Comparison of ENCODE assay signal across 13 cellular contexts in genomic region chr3:52221141-52221562, GRCh38. TPM values are rescaled to one million over a fixed set of nuclear protein-coding genes. Genes with fewer than 3 reads are reported as not detected.
DNase-seq lines count a peak whose midpoint lies in the region; ATAC-seq, FAIRE-seq and TF ChIP-seq lines count a peak whose summit lies in the region.
"Had no signal": no experiment of that assay in that cellular context is flagged by ENCODE, and none has a peak within 500 bp of the region (broad histone marks: within the 10 kb centered on the region; RNA-seq: fewer than 3 reads in every experiment).

No MANE protein-coding gene starts in this region.

- 98% methylated on average over 20 of the region's 27 CpGs; no CpG with 5 or more reads in 1 of the 2 experiments for WGBS in IMR-90 (ENCODE audit: extremely low coverage in 2 of 2, insufficient read length in 1 of 2), 2 experiments
- WGBS in K562 (ENCODE audit: insufficient coverage, low coverage, missing lambda C conversion rate): 76% methylated on average over 12 of the region's 27 CpGs

- no peak overlapping the region for H3K14ac ChIP-seq in IMR-90 (replicated peaks; ENCODE audit: low read depth, low read length)

- H3K4me3 ChIP-seq in IMR-90 (ENCODE audit: insufficient read depth, low read depth, low read length) (no peak overlapping the region), K562 (no peak overlapping the region), coronary artery (no peak overlapping the region)
- H3K4me3 ChIP-seq: ascending aorta, hepatocyte had no signal

- no peak overlapping the region for H3K4ac ChIP-seq in IMR-90 (ENCODE audit: low read depth, low read length)

- peak overlapping the region; percentile 80 for H3K27ac Mint-ChIP-seq in activated T-cell treated with anti-CD3 and anti-CD28 coated beads, Interleukin-2, amount 50 U/mL, for 24 hours

- H3K9ac ChIP-seq in IMR-90 (ENCODE audit: low read depth, low read length): no peak overlapping the region
- H3K9ac ChIP-seq in K562 (ENCODE audit: insufficient read depth in 1 of 2, low read depth in 2 of 2, low read length in 2 of 2): peak overlapping the region in 1 of 2 experiments; percentile 58; a peak in 1 of 4 replicates

- no peak for TF ChIP-seq EP300 in K562 (IDR thresholded peaks at IDR 0.05; ENCODE audit: low read length)

- TF ChIP-seq POLR2A in IMR-90 (IDR thresholded peaks at IDR 0.05; ENCODE audit: low read depth, low read length) (no peak), K562 (conservative IDR thresholded peaks at IDR 0.05) (no peak)

- peaks cover 0 to 6% of the 10 kb centered on the region in 2 experiments; a peak in 1 of 4 replicates for H3K79me1 ChIP-seq in IMR-90 (ENCODE audit: low read depth in 1 of 2, low read length in 2 of 2)

- no peak overlapping the region for H3K18ac ChIP-seq in IMR-90 (ENCODE audit: low read depth, low read length)

- no peak overlapping the region for H2BK120ac ChIP-seq in IMR-90 (ENCODE audit: low read depth, low read length)

- no peak overlapping the region for H2AK9ac ChIP-seq in IMR-90 (replicated peaks; ENCODE audit: low read depth, low read length, poor library complexity)

- intact Hi-C loops in IMR-90 (cut with micrococcal nuclease) (loop anchor here (5.0 kb wide), 1 partner anchor 226 kb away; the partner anchor contains the start of gene SEMA3G), K562 (cut with micrococcal nuclease) (loop anchor here (5.0 kb wide), 3 partner anchors 166 to 226 kb away; partner anchors contain the start of gene SEMA3G), sciatic nerve (cut with DNase I) (no loop called here)

- H3K36me3 Mint-ChIP-seq in activated T-cell treated with anti-CD3 and anti-CD28 coated beads, Interleukin-2, amount 50 U/mL, for 24 hours (ENCODE audit: low read depth): peaks cover 7% of the 10 kb centered on the region

- dilution Hi-C loops in IMR-90 (cut with HindIII; ENCODE audit: low sequenced_read_pairs, unreplicated experiment): no loop called here

- no peak overlapping the region for H3K56ac ChIP-seq in IMR-90 (ENCODE audit: extremely low read depth, insufficient read depth, low read length)

- no peaks in the 10 kb centered on the region for H3K27me3 Mint-ChIP-seq in activated T-cell treated with anti-CD3 and anti-CD28 coated beads, Interleukin-2, amount 50 U/mL, for 24 hours

- no peaks in the 10 kb centered on the region for H3K36me3 ChIP-seq in IMR-90 (ENCODE audit: control insufficient read depth, insufficient read depth, low read length)
- no peaks in the 10 kb centered on the region; the same call in 2 of the 3 replicates for H3K36me3 ChIP-seq in K562 (ENCODE audit: control insufficient read depth, insufficient read depth, low read length)
- H3K36me3 ChIP-seq: ascending aorta had no signal

- no peak for FAIRE-seq in K562 (lab: Jason Lieb, UNC)

- POLR2A ChIA-PET in IMR-90 (lab: Charles Lee; ENCODE audit: unreplicated experiment) (no interaction called here), K562 (lab: Yijun Ruan, JAX) (interaction anchor here (0.8 to 1.8 kb wide), 6 partner anchors 13 to 233 kb away, joined by 3 to 7 read pairs (median 4); partner anchors contain the start of genes GLYCTK and TNNC1)

- H2AK5ac ChIP-seq in IMR-90 (ENCODE audit: low read depth, low read length): no peak overlapping the region

- TF ChIP-seq CTCF in IMR-90 (conservative IDR thresholded peaks at IDR 0.05; ENCODE audit: low read depth, low read length): no peak
- TF ChIP-seq CTCF in K562 (IDR thresholded peaks at IDR 0.05 in 2 of 3, conservative IDR thresholded peaks at IDR 0.05 in 1 of 3; ENCODE audit: insufficient read depth in 2 of 3, low read depth in 1 of 3, low read length in 3 of 3): no peak
- no peak for TF ChIP-seq CTCF in coronary artery (IDR thresholded peaks at IDR 0.05)

- H3K4me3 Mint-ChIP-seq in activated T-cell treated with anti-CD3 and anti-CD28 coated beads, Interleukin-2, amount 50 U/mL, for 24 hours: peak overlapping the region; percentile 70

- in situ Hi-C loops in IMR-90 (cut with MboI; ENCODE audit: low sequenced_read_pairs): no loop called here
- in situ Hi-C loops in K562 (cut with MboI): no loop called here

- peaks cover 92% of the 10 kb centered on the region for H3K4me1 Mint-ChIP-seq in activated T-cell treated with anti-CD3 and anti-CD28 coated beads, Interleukin-2, amount 50 U/mL, for 24 hours (ENCODE audit: low read depth)

- TF ChIP-seq RAD21 in IMR-90 (IDR thresholded peaks at IDR 0.05; ENCODE audit: low read length) (no peak), K562 (CRISPR knock-in tag; conservative IDR thresholded peaks at IDR 0.05 in 1 of 2, IDR thresholded peaks at IDR 0.05 in 1 of 2) (no peak)

- H4K91ac ChIP-seq in IMR-90 (ENCODE audit: insufficient read depth, low read depth, low read length): no peak overlapping the region

- H2BK15ac ChIP-seq in IMR-90 (ENCODE audit: low read depth, low read length): no peak overlapping the region

- H4K8ac ChIP-seq in IMR-90 (ENCODE audit: low read depth in 2 of 2, low read length in 2 of 2): no peak overlapping the region

- H3K4me1 ChIP-seq in IMR-90 (ENCODE audit: control insufficient read depth, insufficient read depth, low read length) (peaks cover 8% of the 10 kb centered on the region), K562 (replicated peaks in 1 of 2; ENCODE audit: control insufficient read depth in 2 of 2, insufficient read depth in 2 of 2, low read length in 2 of 2) (peaks cover 31 to 56% of the 10 kb centered on the region in 2 experiments)

- H3K9me3 Mint-ChIP-seq in activated T-cell treated with anti-CD3 and anti-CD28 coated beads, Interleukin-2, amount 50 U/mL, for 24 hours: no peaks in the 10 kb centered on the region
- H3K9me3 Mint-ChIP-seq: IgD-negative memory B cell had no signal

- no peaks in the 10 kb centered on the region for H3K79me2 ChIP-seq in K562 (ENCODE audit: control insufficient read depth, insufficient read depth, low read length)
- H3K79me2 ChIP-seq: hepatocyte had no signal

- CTCF ChIA-PET in IMR-90 (lab: Yijun Ruan, JAX) (interaction anchor here (0.6 to 1.8 kb wide), 9 partner anchors 16 to 421 kb away, joined by 3 to 10 read pairs (median 3); no protein-coding TSS in a partner anchor), K562 (lab: Yijun Ruan, JAX; ENCODE audit: low intra/inter-chr PET ratio) (interaction anchor here (1.0 kb wide), 1 partner anchor 165 kb away, joined by 3 read pairs; no protein-coding TSS in a partner anchor)

- ATAC-seq in IMR-90 (ENCODE audit: low read depth) (no peak), K562 (no peak), sciatic nerve (no peak), GM19023 (IDR thresholded peaks at IDR 0.05; ENCODE audit: unreplicated experiment) (no peak)

- H2AFZ ChIP-seq in IMR-90 (replicated peaks; ENCODE audit: low read length, poor library complexity): peak overlapping the region; percentile 48
- no peak overlapping the region for H2AFZ ChIP-seq in K562 (ENCODE audit: low read depth, low read length)
- H2AFZ ChIP-seq: hepatocyte had no signal

- H2BK20ac ChIP-seq in IMR-90 (ENCODE audit: low read depth, low read length): no peak overlapping the region

- no peak for DNase-seq in activated T-cell treated with anti-CD3 and anti-CD28 coated beads, Interleukin-2, amount 50 U/mL, for 24 hours
- DNase-seq in activated T-cell treated with anti-CD3 and anti-CD28 coated beads for 4 hours (no peak), IMR-90 (no peak), K562 (ENCODE audit: extremely low read depth in 1 of 4, low spot score in 3 of 4) (no peak), sciatic nerve (ENCODE audit: low spot score) (peak; percentile 55), RKO (ENCODE audit: low spot score) (no peak), coronary artery (ENCODE audit: low spot score) (no peak)
- DNase-seq: DMS153 had no signal

- no peak overlapping the region for H4K5ac ChIP-seq in IMR-90 (ENCODE audit: low read depth, low read length)

- BruUV-seq in IMR-90 (replicated peaks; lab: Mats Ljungman, UMichigan) (no TSS peak), K562 (replicated peaks; lab: Mats Ljungman, UMichigan) (no TSS peak)

- H4K20me1 ChIP-seq in IMR-90 (ENCODE audit: insufficient read depth, low read length) (peaks cover 15% of the 10 kb centered on the region), K562 (replicated peaks; ENCODE audit: control insufficient read depth, insufficient read depth, low read length) (no peaks in the 10 kb centered on the region)

- H3K4me2 ChIP-seq in IMR-90 (ENCODE audit: low read depth, low read length) (no peak overlapping the region), K562 (ENCODE audit: insufficient read depth, low read length) (no peak overlapping the region)
- H3K4me2 ChIP-seq: hepatocyte had no signal

- H3K23ac ChIP-seq in IMR-90 (ENCODE audit: low read depth, low read length): no peak overlapping the region

- H3K9me1 ChIP-seq in IMR-90 (ENCODE audit: insufficient read depth, low read length): peaks cover 16% of the 10 kb centered on the region
- H3K9me1 ChIP-seq in K562 (ENCODE audit: control insufficient read depth, insufficient read depth, low read length): no peaks in the 10 kb centered on the region

- H3K27ac ChIP-seq in IMR-90 (ENCODE audit: insufficient read depth, low read length) (no peak overlapping the region), K562 (ENCODE audit: extremely low read depth, low read depth, low read length) (no peak overlapping the region), coronary artery (no peak overlapping the region)
- H3K27ac ChIP-seq: ascending aorta, foreskin keratinocyte, hepatocyte had no signal

- H2BK5ac ChIP-seq in IMR-90 (ENCODE audit: low read depth, low read length, poor library complexity, severe bottlenecking): no peak overlapping the region

- H3K9me3 ChIP-seq in IMR-90 (ENCODE audit: control insufficient read depth, insufficient read depth, low read length) (no peaks in the 10 kb centered on the region), K562 (replicated peaks; ENCODE audit: control insufficient read depth, insufficient read depth, low read depth, low read length) (no peaks in the 10 kb centered on the region)
- H3K9me3 ChIP-seq: ascending aorta had no signal

- H3K27me3 ChIP-seq in IMR-90 (ENCODE audit: control insufficient read depth, insufficient read depth, low read length): no peaks in the 10 kb centered on the region
- no peaks in the 10 kb centered on the region for H3K27me3 ChIP-seq in K562 (ENCODE audit: control insufficient read depth in 2 of 2, insufficient read depth in 2 of 2, low read length in 2 of 2)
- H3K27me3 ChIP-seq: ascending aorta, foreskin keratinocyte, hepatocyte had no signal

RNA-seq across cellular contexts. Expression of gene TLR9, which starts 4.3 kb away (rescaled TPM):
- total RNA-seq in IMR-90 (2012; rRNA removed) (not detected in 2 replicates), K562 (2014; rRNA removed) (not detected in 2 replicates), K562 (2014; rRNA removed; fragmentation: Illumina TruSeq; extraction: Trizol) (not detected in 2 replicates), K562 (2015; rRNA removed; fragmentation: Illumina TruSeq; extraction: Trizol) (not detected in 2 replicates), K562 (2021) (not detected in 2 replicates), sciatic nerve (1.1 TPM)
- polyA plus RNA-seq in IMR-90 (2012; rRNA removed) (0.03 TPM in 1 of 2 replicates, not detected in the other), K562 (2011; rRNA removed) (not detected in 2 replicates), K562 (2014; fragmentation: Illumina TruSeq; extraction: Trizol) (not detected in 2 replicates), K562 (2014; fragmentation: Nextera tagmentation; extraction: Ambion mirVana) (not detected), K562 (2014; rRNA removed) (not detected in 2 replicates)
- 0.01 TPM in 1 of 2 replicates, not detected in the other for polyA plus RNA-seq in IMR-90 (2012; cell fraction: cytosol; rRNA removed)
- 0.15 TPM in 2 replicates for polyA plus RNA-seq in IMR-90 (2012; cell fraction: nucleus; rRNA removed; ENCODE audit: low replicate concordance)
- total RNA-seq in K562 (2011; cell fraction: chromatin; rRNA removed; ENCODE audit: low replicate concordance): not detected in 2 replicates
- total RNA-seq in K562 (2011; cell fraction: nucleolus; rRNA removed): 0.13 TPM in 1 of 2 replicates, not detected in the other
- total RNA-seq in K562 (2011; cell fraction: nucleoplasm; rRNA removed): 0.15 TPM in 1 of 2 replicates, not detected in the other
- polyA plus RNA-seq in K562 (2011; cell fraction: cytosol; rRNA removed): not detected in 2 replicates
- 0.10 TPM in 1 of 2 replicates, not detected in the other for polyA plus RNA-seq in K562 (2011; cell fraction: nucleus; rRNA removed)
- polyA plus RNA-seq in K562 (2012): 0.01 and 0.21 TPM in 2 replicates
- polyA minus RNA-seq in K562 (2011; rRNA and poly(A)+ RNA removed): not detected in 2 replicates
- polyA minus RNA-seq in K562 (2011; cell fraction: cytosol; rRNA and poly(A)+ RNA removed): not detected in 2 replicates
- polyA minus RNA-seq in K562 (2011; cell fraction: nucleus; rRNA and poly(A)+ RNA removed): not detected in 2 replicates
- total RNA-seq: ascending aorta, foreskin keratinocyte, hepatocyte had no signal
- polyA plus RNA-seq: foreskin keratinocyte, hepatocyte had no signal

RNA-seq across cellular contexts. Expression of gene TWF2, which starts 17.8 kb away (rescaled TPM):
- total RNA-seq in IMR-90 (2012; rRNA removed) (105 and 111 TPM in 2 replicates), K562 (2014; rRNA removed) (49.1 and 56.9 TPM in 2 replicates), K562 (2014; rRNA removed; fragmentation: Illumina TruSeq; extraction: Trizol) (9.6 and 11.4 TPM in 2 replicates), K562 (2015; rRNA removed; fragmentation: Illumina TruSeq; extraction: Trizol) (26.8 and 27.0 TPM in 2 replicates), K562 (2021) (49.1 and 53.6 TPM in 2 replicates), sciatic nerve (39.8 TPM)
- polyA plus RNA-seq in IMR-90 (2012; rRNA removed) (145 and 158 TPM in 2 replicates), K562 (2011; rRNA removed) (35.7 and 47.1 TPM in 2 replicates), K562 (2014; fragmentation: Illumina TruSeq; extraction: Trizol) (29.7 and 43.9 TPM in 2 replicates), K562 (2014; fragmentation: Nextera tagmentation; extraction: Ambion mirVana) (1 to 10 TPM in 1 of 2 experiments, under 1 TPM in 1; 0.11 to 1.7 TPM), K562 (2014; rRNA removed) (59.4 and 61.9 TPM in 2 replicates)
- polyA plus RNA-seq in IMR-90 (2012; cell fraction: cytosol; rRNA removed): 165 and 194 TPM in 2 replicates
- polyA plus RNA-seq in IMR-90 (2012; cell fraction: nucleus; rRNA removed; ENCODE audit: low replicate concordance): 62.0 and 123 TPM in 2 replicates
- 4.4 and 12.4 TPM in 2 replicates for total RNA-seq in K562 (2011; cell fraction: chromatin; rRNA removed; ENCODE audit: low replicate concordance)
- 15.1 and 18.7 TPM in 2 replicates for total RNA-seq in K562 (2011; cell fraction: nucleolus; rRNA removed)
- 6.9 and 10.0 TPM in 2 replicates for total RNA-seq in K562 (2011; cell fraction: nucleoplasm; rRNA removed)
- 68.9 and 112 TPM in 2 replicates for polyA plus RNA-seq in K562 (2011; cell fraction: cytosol; rRNA removed)
- polyA plus RNA-seq in K562 (2011; cell fraction: nucleus; rRNA removed): 30.0 and 32.4 TPM in 2 replicates
- polyA plus RNA-seq in K562 (2012): 38.0 and 90.9 TPM in 2 replicates
- 21.1 and 22.8 TPM in 2 replicates for polyA minus RNA-seq in K562 (2011; rRNA and poly(A)+ RNA removed)
- polyA minus RNA-seq in K562 (2011; cell fraction: cytosol; rRNA and poly(A)+ RNA removed): 37.2 and 37.3 TPM in 2 replicates
- polyA minus RNA-seq in K562 (2011; cell fraction: nucleus; rRNA and poly(A)+ RNA removed): 6.6 and 9.1 TPM in 2 replicates

RNA-seq across cellular contexts. Expression of gene ALAS1, which starts 23.2 kb away (rescaled TPM):
- total RNA-seq in IMR-90 (2012; rRNA removed): 29.7 and 32.8 TPM in 2 replicates
- 47.2 and 47.8 TPM in 2 replicates for polyA plus RNA-seq in IMR-90 (2012; rRNA removed)
- polyA plus RNA-seq in IMR-90 (2012; cell fraction: cytosol; rRNA removed): 34.1 and 38.0 TPM in 2 replicates
- polyA plus RNA-seq in IMR-90 (2012; cell fraction: nucleus; rRNA removed; ENCODE audit: low replicate concordance): 38.1 and 45.9 TPM in 2 replicates
- total RNA-seq in K562 (2011; cell fraction: chromatin; rRNA removed; ENCODE audit: low replicate concordance): 14.5 and 27.2 TPM in 2 replicates
- total RNA-seq in K562 (2011; cell fraction: nucleolus; rRNA removed): 14.3 and 26.5 TPM in 2 replicates
- 13.9 and 14.0 TPM in 2 replicates for total RNA-seq in K562 (2011; cell fraction: nucleoplasm; rRNA removed)
- 21.8 and 27.3 TPM in 2 replicates for total RNA-seq in K562 (2014; rRNA removed)
- 22.7 and 23.8 TPM in 2 replicates for total RNA-seq in K562 (2014; rRNA removed; fragmentation: Illumina TruSeq; extraction: Trizol)
- 34.5 and 36.8 TPM in 2 replicates for total RNA-seq in K562 (2015; rRNA removed; fragmentation: Illumina TruSeq; extraction: Trizol)
- total RNA-seq in K562 (2021): 24.3 and 27.6 TPM in 2 replicates
- polyA plus RNA-seq in K562 (2011; rRNA removed): 30.4 and 34.4 TPM in 2 replicates
- 35.6 and 59.5 TPM in 2 replicates for polyA plus RNA-seq in K562 (2011; cell fraction: cytosol; rRNA removed)
- 26.6 and 46.7 TPM in 2 replicates for polyA plus RNA-seq in K562 (2011; cell fraction: nucleus; rRNA removed)
- polyA plus RNA-seq in K562 (2012): 28.0 and 35.8 TPM in 2 replicates
- polyA plus RNA-seq in K562 (2014; fragmentation: Illumina TruSeq; extraction: Trizol): 39.2 and 41.6 TPM in 2 replicates
- polyA plus RNA-seq in K562 (2014; fragmentation: Nextera tagmentation; extraction: Ambion mirVana): 10 to 100 TPM; 37.8 to 49.5 TPM
- 21.4 and 24.4 TPM in 2 replicates for polyA plus RNA-seq in K562 (2014; rRNA removed)
- 21.4 and 27.1 TPM in 2 replicates for polyA minus RNA-seq in K562 (2011; rRNA and poly(A)+ RNA removed)
- 20.3 and 25.5 TPM in 2 replicates for polyA minus RNA-seq in K562 (2011; cell fraction: cytosol; rRNA and poly(A)+ RNA removed)
- 9.0 and 9.6 TPM in 2 replicates for polyA minus RNA-seq in K562 (2011; cell fraction: nucleus; rRNA and poly(A)+ RNA removed)
- total RNA-seq in sciatic nerve: 39.1 TPM

RNA-seq across cellular contexts. Expression of gene PPM1M, which starts 24.4 kb away (rescaled TPM):
- 12.2 and 13.1 TPM in 2 replicates for total RNA-seq in IMR-90 (2012; rRNA removed)
- polyA plus RNA-seq in IMR-90 (2012; rRNA removed): 15.4 and 18.1 TPM in 2 replicates
- 12.1 and 14.9 TPM in 2 replicates for polyA plus RNA-seq in IMR-90 (2012; cell fraction: cytosol; rRNA removed)
- 51.7 and 53.1 TPM in 2 replicates for polyA plus RNA-seq in IMR-90 (2012; cell fraction: nucleus; rRNA removed; ENCODE audit: low replicate concordance)
- total RNA-seq in K562 (2011; cell fraction: chromatin; rRNA removed; ENCODE audit: low replicate concordance): 11.6 and 26.7 TPM in 2 replicates
- total RNA-seq in K562 (2011; cell fraction: nucleolus; rRNA removed): 12.4 and 21.7 TPM in 2 replicates
- total RNA-seq in K562 (2011; cell fraction: nucleoplasm; rRNA removed): 15.0 and 16.4 TPM in 2 replicates
- total RNA-seq in K562 (2014; rRNA removed): 4.4 and 4.5 TPM in 2 replicates
- total RNA-seq in K562 (2014; rRNA removed; fragmentation: Illumina TruSeq; extraction: Trizol): 3.3 TPM in 2 replicates
- 2.0 and 2.8 TPM in 2 replicates for total RNA-seq in K562 (2015; rRNA removed; fragmentation: Illumina TruSeq; extraction: Trizol)
- 5.0 and 7.0 TPM in 2 replicates for total RNA-seq in K562 (2021)
- 9.2 and 9.9 TPM in 2 replicates for polyA plus RNA-seq in K562 (2011; rRNA removed)
- polyA plus RNA-seq in K562 (2011; cell fraction: cytosol; rRNA removed): 9.0 and 11.2 TPM in 2 replicates
- 37.5 and 44.1 TPM in 2 replicates for polyA plus RNA-seq in K562 (2011; cell fraction: nucleus; rRNA removed)
- 5.9 and 21.1 TPM in 2 replicates for polyA plus RNA-seq in K562 (2012)
- polyA plus RNA-seq in K562 (2014; fragmentation: Illumina TruSeq; extraction: Trizol): 6.5 and 6.6 TPM in 2 replicates
- 1 to 10 TPM; 1.4 to 1.5 TPM for polyA plus RNA-seq in K562 (2014; fragmentation: Nextera tagmentation; extraction: Ambion mirVana)
- polyA plus RNA-seq in K562 (2014; rRNA removed): 4.6 and 6.9 TPM in 2 replicates
- polyA minus RNA-seq in K562 (2011; rRNA and poly(A)+ RNA removed): 4.8 and 5.7 TPM in 2 replicates
- 2.2 and 2.7 TPM in 2 replicates for polyA minus RNA-seq in K562 (2011; cell fraction: cytosol; rRNA and poly(A)+ RNA removed)
- 6.2 and 7.9 TPM in 2 replicates for polyA minus RNA-seq in K562 (2011; cell fraction: nucleus; rRNA and poly(A)+ RNA removed)
- 36.9 TPM for total RNA-seq in sciatic nerve

RNA-seq across cellular contexts. Expression of gene WDR82, which starts 57.3 kb away (rescaled TPM):
- total RNA-seq in IMR-90 (2012; rRNA removed) (65.3 and 68.1 TPM in 2 replicates), K562 (2014; rRNA removed) (22.0 and 29.6 TPM in 2 replicates), K562 (2014; rRNA removed; fragmentation: Illumina TruSeq; extraction: Trizol) (37.1 and 41.0 TPM in 2 replicates), K562 (2015; rRNA removed; fragmentation: Illumina TruSeq; extraction: Trizol) (36.1 and 39.0 TPM in 2 replicates), K562 (2021) (44.4 and 45.9 TPM in 2 replicates), sciatic nerve (71.5 TPM)
- polyA plus RNA-seq in IMR-90 (2012; rRNA removed) (30.9 and 38.1 TPM in 2 replicates), K562 (2011; rRNA removed) (38.0 and 62.9 TPM in 2 replicates), K562 (2014; fragmentation: Illumina TruSeq; extraction: Trizol) (45.3 and 46.2 TPM in 2 replicates), K562 (2014; fragmentation: Nextera tagmentation; extraction: Ambion mirVana) (1 to 10 TPM; 6.4 to 8.0 TPM), K562 (2014; rRNA removed) (30.6 and 37.7 TPM in 2 replicates)
- 11.6 and 13.7 TPM in 2 replicates for polyA plus RNA-seq in IMR-90 (2012; cell fraction: cytosol; rRNA removed)
- polyA plus RNA-seq in IMR-90 (2012; cell fraction: nucleus; rRNA removed; ENCODE audit: low replicate concordance): 4.1 and 16.9 TPM in 2 replicates
- total RNA-seq in K562 (2011; cell fraction: chromatin; rRNA removed; ENCODE audit: low replicate concordance): 32.1 and 34.4 TPM in 2 replicates
- total RNA-seq in K562 (2011; cell fraction: nucleolus; rRNA removed): 18.3 and 21.8 TPM in 2 replicates
- 32.9 and 48.2 TPM in 2 replicates for total RNA-seq in K562 (2011; cell fraction: nucleoplasm; rRNA removed)
- 25.3 and 36.3 TPM in 2 replicates for polyA plus RNA-seq in K562 (2011; cell fraction: cytosol; rRNA removed)
- polyA plus RNA-seq in K562 (2011; cell fraction: nucleus; rRNA removed): 9.0 and 10.3 TPM in 2 replicates
- 26.5 and 47.8 TPM in 2 replicates for polyA plus RNA-seq in K562 (2012)
- polyA minus RNA-seq in K562 (2011; rRNA and poly(A)+ RNA removed): 59.8 and 79.3 TPM in 2 replicates
- 28.9 and 31.4 TPM in 2 replicates for polyA minus RNA-seq in K562 (2011; cell fraction: cytosol; rRNA and poly(A)+ RNA removed)
- polyA minus RNA-seq in K562 (2011; cell fraction: nucleus; rRNA and poly(A)+ RNA removed): 9.8 and 14.4 TPM in 2 replicates
